8 cellular contexts compared by ENCODE assay signal in the genomic region with DNA sequence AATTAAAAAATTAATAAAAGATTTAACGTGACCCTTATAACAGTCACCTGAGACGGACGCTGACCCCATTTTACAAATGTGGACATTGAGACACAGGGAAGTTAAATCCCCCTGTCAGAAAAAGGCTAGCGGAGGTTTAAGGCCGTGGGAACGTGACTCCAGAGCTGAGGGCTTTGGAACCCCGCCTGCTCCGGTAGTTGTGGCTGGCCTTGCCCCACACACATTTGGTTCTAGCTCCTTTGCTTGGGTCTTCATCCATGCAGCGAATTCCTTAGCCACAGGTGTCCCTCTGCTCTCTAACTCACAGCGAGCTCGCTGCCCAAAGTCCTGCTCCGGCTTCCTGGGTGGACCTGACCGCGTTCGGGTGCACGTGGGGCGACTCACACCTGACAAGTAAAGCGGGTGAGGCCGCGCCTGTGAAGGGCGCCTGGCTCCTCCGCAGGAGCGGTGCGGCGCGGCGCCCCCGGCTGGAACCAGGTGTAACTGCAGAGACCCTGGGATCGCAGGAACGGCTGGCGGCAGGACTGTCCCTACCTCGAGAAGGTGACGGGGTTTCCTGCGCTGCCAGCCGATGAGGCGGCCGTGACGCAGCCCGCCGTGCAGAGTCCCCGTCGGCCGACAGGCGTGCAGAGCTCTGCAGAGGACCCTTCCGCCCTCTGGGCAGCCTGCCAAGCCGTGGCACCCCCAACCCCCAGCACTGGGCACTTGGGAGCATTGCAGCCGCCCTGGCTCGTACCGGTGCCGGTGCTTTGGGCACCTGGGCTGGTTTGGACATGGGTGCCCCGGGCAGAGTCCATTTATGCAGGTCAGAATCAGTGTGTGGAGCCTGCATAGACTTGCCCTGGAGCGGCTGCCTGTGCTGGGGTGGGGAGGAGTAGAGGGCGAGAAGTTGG. TPM values are rescaled to one million over a fixed set of nuclear protein-coding genes. Genes with fewer than 3 reads are reported as not detected.
A peak's percentile ranks its signal among the peaks of the same experiment; 100 is the strongest.
DNase-seq lines count a peak whose midpoint lies in the region; ATAC-seq and TF ChIP-seq lines count a peak whose summit lies in the region.

No MANE protein-coding gene starts in this region.

- no peaks in the 10 kb centered on the region for H3K9me3 ChIP-seq in testis

- peaks cover 17% of the 10 kb centered on the region for H3K4me1 ChIP-seq in testis

- intact Hi-C loops in testis (cut with DNase I; ENCODE audit: low total_unique reads), result no loop called here

- TF ChIP-seq CTCF in fibroblast of the aortic adventitia (IDR thresholded peaks at IDR 0.05; ENCODE audit: insufficient read depth, low read length), result peak; percentile 13
- peak in 2 of 3 experiments; percentile 25 to 53 for TF ChIP-seq CTCF in testis (IDR thresholded peaks at IDR 0.05)

- no peaks in the 10 kb centered on the region for H3K27me3 ChIP-seq in testis

- H3K4me3 ChIP-seq in fibroblast of the aortic adventitia (ENCODE audit: low read depth, low read length) (no peak overlapping the region), testis (peak overlapping the region; percentile 12 to 43)

- 21 to 45% methylated on average over 24 to 53 of the region's 53 CpGs for WGBS in testis, 2 donors

- ATAC-seq in GM18868 (IDR thresholded peaks at IDR 0.05; ENCODE audit: unreplicated experiment), result peak; percentile 85
- ATAC-seq in HG03066 (IDR thresholded peaks at IDR 0.05; ENCODE audit: low read depth, unreplicated experiment), result peak; percentile 69

- no peak overlapping the region for H3K27ac ChIP-seq in testis

- TF ChIP-seq POLR2A in testis (IDR thresholded peaks at IDR 0.05), result no peak

- DNase-seq in NCI-H69 (lab: John Stamatoyannopoulos, UW) (peak; percentile 84), fibroblast of the aortic adventitia (ENCODE audit: low read depth) (no peak), occipital lobe (lab: John Stamatoyannopoulos, UW) (peak; percentile 17), testis (peak; percentile 64), HuH-7 (ENCODE audit: low spot score) (no peak)
- peak; percentile 87 to 91 for DNase-seq in activated T-cell treated with anti-CD3 and anti-CD28 coated beads, Interleukin-2, amount 50 U/mL, for 48 hours

- no peaks in the 10 kb centered on the region for H3K36me3 ChIP-seq in testis (ENCODE audit: low read depth, missing control alignments)

RNA-seq across cellular contexts. Expression of gene PROC, which starts 2.4 kb away (rescaled TPM):
- total RNA-seq in fibroblast of the aortic adventitia (ENCODE audit: low replicate concordance), result not detected in 2 replicates
- not detected for total RNA-seq in occipital lobe
- under 1 TPM in 1 of 2 donors, not detected in 1; 0.63 TPM for total RNA-seq in testis
- not detected for polyA plus RNA-seq in testis (ENCODE audit: insufficient read depth, low read depth, low replicate concordance)

RNA-seq across cellular contexts. Expression of gene MAP3K2, which starts 28.1 kb away (rescaled TPM):
- total RNA-seq in fibroblast of the aortic adventitia (ENCODE audit: low replicate concordance) (22.0 and 41.6 TPM in 2 replicates), occipital lobe (62.1 TPM), testis (10 to 100 TPM; 74.0 to 74.5 TPM)
- 16.3 TPM for polyA plus RNA-seq in testis (ENCODE audit: insufficient read depth, low read depth, low replicate concordance)

Comparison
In these comparisons a context has a peak if more than half of its experiments do, and no peak if none do; other contexts are left out.
1. DNase-seq: peak in NCI-H69 (single experiment), activated T-cell treated with anti-CD3 and anti-CD28 coated beads, Interleukin-2, amount 50 U/mL, for 48 hours (2 of 2), occipital lobe (single experiment) and testis (single experiment); none in fibroblast of the aortic adventitia (single experiment) and HuH-7 (single experiment).